ENCODE assay signal across 8 cellular contexts in genomic region chr3:127652246-127652995, GRCh38. TPM values are rescaled to one million over a fixed set of nuclear protein-coding genes. Genes with fewer than 3 reads are reported as not detected.
DNase-seq lines count a peak whose midpoint lies in the region; ATAC-seq, FAIRE-seq and TF ChIP-seq lines count a peak whose summit lies in the region.

No MANE protein-coding gene starts in this region.

- H3K27ac ChIP-seq in CD4-positive, CD25-positive, alpha-beta regulatory T cell (ENCODE audit: insufficient read depth, low read length, poor library complexity, severe bottlenecking) = no peak overlapping the region
- H3K27ac ChIP-seq in right cardiac atrium (ENCODE audit: low read length) (no peak overlapping the region), sigmoid colon (no peak overlapping the region)

- H3K9me3 Mint-ChIP-seq in CD4-positive, CD25-positive, alpha-beta regulatory T cell = no peaks in the 10 kb centered on the region

- H3K36me3 Mint-ChIP-seq in CD4-positive, CD25-positive, alpha-beta regulatory T cell = no peaks in the 10 kb centered on the region

- no peaks in the 10 kb centered on the region for H3K4me1 Mint-ChIP-seq in CD4-positive, CD25-positive, alpha-beta regulatory T cell

- peak; percentile 71 for FAIRE-seq in GM18507 (lab: Jason Lieb, UNC)

- H3K27ac Mint-ChIP-seq in CD4-positive, CD25-positive, alpha-beta regulatory T cell = no peak overlapping the region

- 54% methylated on average over 13 of the region's 13 CpGs for WGBS in right cardiac atrium
- 74 to 76% methylated on average over 13 of the region's 13 CpGs for WGBS in sigmoid colon, 2 donors

- TF ChIP-seq POLR2A in sigmoid colon (IDR thresholded peaks at IDR 0.05) = no peak

- no peak for TF ChIP-seq EP300 in sigmoid colon (IDR thresholded peaks at IDR 0.05)

- no peaks in the 10 kb centered on the region for H3K36me3 ChIP-seq in CD4-positive, CD25-positive, alpha-beta regulatory T cell (ENCODE audit: control insufficient read depth, insufficient read depth, low read length)
- H3K36me3 ChIP-seq in sigmoid colon = no peaks in the 10 kb centered on the region

- intact Hi-C loops in right cardiac atrium (cut with DNase I) (loop anchor here (5.0 kb wide), 2 partner anchors 180 to 320 kb away; no protein-coding TSS in a partner anchor), sigmoid colon (cut with DNase I) (loop anchor here (1.0 to 2.0 kb wide), 3 partner anchors 170 to 318 kb away; partner anchors contain the start of gene MGLL)

- H3K9me3 ChIP-seq in CD4-positive, CD25-positive, alpha-beta regulatory T cell (ENCODE audit: control insufficient read depth in 2 of 2, low read length in 2 of 2) = no peaks in the 10 kb centered on the region
- H3K9me3 ChIP-seq in right cardiac atrium (ENCODE audit: control insufficient read depth, low read length) (no peaks in the 10 kb centered on the region), sigmoid colon (no peaks in the 10 kb centered on the region)

- H3K4me3 Mint-ChIP-seq in CD4-positive, CD25-positive, alpha-beta regulatory T cell = no peak overlapping the region

- no peaks in the 10 kb centered on the region for H3K4me1 ChIP-seq in CD4-positive, CD25-positive, alpha-beta regulatory T cell (ENCODE audit: control insufficient read depth, insufficient read depth, low read length, poor library complexity, severe bottlenecking)
- H3K4me1 ChIP-seq in right cardiac atrium (ENCODE audit: control insufficient read depth, insufficient read depth, low read length) = no peaks in the 10 kb centered on the region
- H3K4me1 ChIP-seq in sigmoid colon = peaks cover 0 to 15% (median 2%) of the 10 kb centered on the region in 4 donors

- no peaks in the 10 kb centered on the region for H3K27me3 Mint-ChIP-seq in CD4-positive, CD25-positive, alpha-beta regulatory T cell

- H3K4me3 ChIP-seq in CD4-positive, CD25-positive, alpha-beta regulatory T cell (ENCODE audit: low read depth, low read length) = no peak overlapping the region
- no peak overlapping the region for H3K4me3 ChIP-seq in right cardiac atrium (ENCODE audit: low read length)
- H3K4me3 ChIP-seq in sigmoid colon = no peak overlapping the region

- DNase-seq in CD4-positive, CD25-positive, alpha-beta regulatory T cell = peak in 1 of 3 donors; percentile 39
- DNase-seq in GM18507 (ENCODE audit: extremely low spot score, insufficient read length, low read depth) (peak; percentile 56), NCI-H524 (lab: John Stamatoyannopoulos, UW) (peak; percentile 66 to 80), amniotic stem cell (lab: John Stamatoyannopoulos, UW) (peak; percentile 33), right cardiac atrium (peak in 2 of 3 donors; percentile 75 to 79), sigmoid colon (peak; percentile 77), 8988T (no peak), NK-92 (lab: John Stamatoyannopoulos, UW; ENCODE audit: unreplicated experiment) (no peak)

- ATAC-seq in CD4-positive, CD25-positive, alpha-beta regulatory T cell (ENCODE audit: low read depth in 2 of 2) = peak; percentile 20 to 48
- ATAC-seq in right cardiac atrium = peak; percentile 84 to 88

- H3K27me3 ChIP-seq in CD4-positive, CD25-positive, alpha-beta regulatory T cell (ENCODE audit: control insufficient read depth, insufficient read depth, low read length) = no peaks in the 10 kb centered on the region
- H3K27me3 ChIP-seq in right cardiac atrium (ENCODE audit: control insufficient read depth, insufficient read depth) = no peaks in the 10 kb centered on the region
- H3K27me3 ChIP-seq in sigmoid colon = no peaks in the 10 kb centered on the region

- TF ChIP-seq CTCF in sigmoid colon (IDR thresholded peaks at IDR 0.05) = peak; percentile 70 to 94 (median 80)

RNA-seq across cellular contexts. Expression of gene ABTB1, which starts 20.3 kb away (rescaled TPM):
- 130 TPM for total RNA-seq in CD4-positive, CD25-positive, alpha-beta regulatory T cell
- polyA plus RNA-seq in CD4-positive, CD25-positive, alpha-beta regulatory T cell = 100 to 1,000 TPM; 120 to 129 (median 121) TPM
- total RNA-seq in right cardiac atrium (10 to 100 TPM; 20.2 to 47.1 (median 34.1) TPM), sigmoid colon (10 to 100 TPM; 33.5 to 75.3 (median 49.1) TPM)
- polyA plus RNA-seq in right cardiac atrium (38.2 TPM), sigmoid colon (10 to 100 TPM; 18.0 to 36.5 (median 24.6) TPM)

RNA-seq across cellular contexts. Expression of gene PODXL2, which starts 23.4 kb away (rescaled TPM):
- total RNA-seq in CD4-positive, CD25-positive, alpha-beta regulatory T cell = 1.7 TPM
- 1 to 10 TPM in 3 of 4 donors, under 1 TPM in 1; 0.87 to 3.1 (median 2.1) TPM for polyA plus RNA-seq in CD4-positive, CD25-positive, alpha-beta regulatory T cell
- total RNA-seq in right cardiac atrium (1 to 10 TPM; 1.5 to 3.0 (median 2.1) TPM), sigmoid colon (1 to 10 TPM; 2.0 to 4.3 (median 2.4) TPM)
- polyA plus RNA-seq in right cardiac atrium (2.0 TPM), sigmoid colon (10 to 100 TPM in 1 of 3 donors, 1 to 10 TPM in 2; 2.5 to 16.7 (median 3.0) TPM)

RNA-seq across cellular contexts. Expression of gene MCM2, which starts 54.2 kb away (rescaled TPM):
- 15.7 TPM for total RNA-seq in CD4-positive, CD25-positive, alpha-beta regulatory T cell
- 10 to 100 TPM; 14.4 to 17.2 (median 16.2) TPM for polyA plus RNA-seq in CD4-positive, CD25-positive, alpha-beta regulatory T cell
- total RNA-seq in right cardiac atrium (1 to 10 TPM; 4.0 to 7.9 (median 6.1) TPM), sigmoid colon (1 to 10 TPM; 3.0 to 5.1 (median 3.6) TPM)
- polyA plus RNA-seq in right cardiac atrium (3.2 TPM), sigmoid colon (10 to 100 TPM in 1 of 3 donors, 1 to 10 TPM in 2; 2.4 to 28.6 (median 6.2) TPM)

Comparison
In these comparisons a context has a peak if more than half of its experiments do, and no peak if none do; other contexts are left out.
1. DNase-seq: peak in GM18507 (single experiment), NCI-H524 (2 of 2), amniotic stem cell (single experiment), right cardiac atrium (2 of 3) and sigmoid colon (single experiment); none in 8988T (single experiment) and NK-92 (single experiment).